ENCODE assay signal across 20 cellular contexts in the genomic region with DNA sequence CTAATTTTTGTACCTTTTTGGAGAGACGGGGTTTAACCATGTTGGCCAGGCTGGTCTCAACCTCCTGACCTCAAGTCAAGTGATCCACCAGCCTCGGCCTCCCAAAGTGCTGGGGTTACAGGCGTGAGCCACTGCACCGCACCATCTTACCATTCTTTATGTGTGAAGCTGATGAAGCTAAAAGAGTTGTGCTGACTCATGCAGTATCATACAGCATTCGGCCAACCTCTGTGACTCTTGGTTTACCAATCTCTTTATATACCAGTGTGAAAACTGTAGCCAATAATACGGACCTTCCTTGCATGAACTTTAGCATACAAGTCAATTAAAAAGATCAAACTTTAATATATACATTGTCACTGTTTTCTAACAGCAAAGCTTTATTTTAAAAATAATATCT.
DNase-seq lines count a peak whose midpoint lies in the region; ATAC-seq, FAIRE-seq and TF ChIP-seq lines count a peak whose summit lies in the region.
"Had no signal": no experiment of that assay in that cellular context is flagged by ENCODE, and none has a peak within 500 bp of the region (broad histone marks: within the 10 kb centered on the region; RNA-seq: fewer than 3 reads in every experiment).

No MANE protein-coding gene starts in this region.

- H2AK5ac ChIP-seq in H1 (ENCODE audit: low read depth, low read length), result no peak overlapping the region; the same call in 1 of the 2 replicates

- no peak for DNase-seq in A549 (ENCODE audit: low read depth in 1 of 2, low spot score in 1 of 2)
- peak; percentile 2 for DNase-seq in ELR (ENCODE audit: low read depth)
- peak; percentile 51 for DNase-seq in PC-3
- DNase-seq in H1 (ENCODE audit: low read depth in 1 of 2, low spot score in 2 of 2), result no peak
- no peak for DNase-seq in urothelium cell line (ENCODE audit: low spot score)
- no peak for DNase-seq in ascending aorta (ENCODE audit: low spot score in 2 of 2)
- DNase-seq: Caco-2; CD4-positive, CD25-positive, alpha-beta regulatory T cell; CD8-positive, alpha-beta T cell; DMS153; DND-41; GDM1; H9 had no signal

- no peak overlapping the region; the same call in 1 of the 2 replicates for H3K18ac ChIP-seq in H1 (ENCODE audit: extremely low read depth, low read length)

- H3K4me1 ChIP-seq in A549, result no peaks in the 10 kb centered on the region
- no peaks in the 10 kb centered on the region for H3K4me1 ChIP-seq in PC-3 (ENCODE audit: insufficient read depth, low read length)
- H3K4me1 ChIP-seq in H1 (replicated peaks in 1 of 4; ENCODE audit: control insufficient read depth in 3 of 4, insufficient read depth in 4 of 4, low read length in 3 of 4), result no peaks in the 10 kb centered on the region
- no peaks in the 10 kb centered on the region for H3K4me1 ChIP-seq in ascending aorta
- H3K4me1 ChIP-seq: BLaER1, Caco-2 had no signal

- no peak overlapping the region for H2BK15ac ChIP-seq in H1 (ENCODE audit: low read length)

- TF ChIP-seq EP300 in A549 (IDR thresholded peaks at IDR 0.05) (no peak), H1 (IDR thresholded peaks at IDR 0.05; ENCODE audit: borderline replicate concordance in 1 of 2, low read depth in 2 of 2, low read length in 2 of 2) (no peak)

- H3K27me3 ChIP-seq in PC-3 (ENCODE audit: low read length) (no peaks in the 10 kb centered on the region), H1 (replicated peaks in 1 of 4; ENCODE audit: control insufficient read depth in 3 of 4, extremely low read depth in 1 of 4, insufficient read depth in 3 of 4, low read length in 3 of 4) (no peaks in the 10 kb centered on the region), ascending aorta (no peaks in the 10 kb centered on the region)
- H3K27me3 ChIP-seq: BLaER1 had no signal

- no peaks in the 10 kb centered on the region for H3K79me2 ChIP-seq in PC-3 (ENCODE audit: low read length)
- H3K79me2 ChIP-seq in H1 (ENCODE audit: control insufficient read depth in 1 of 2, insufficient read depth in 2 of 2, low read length in 2 of 2), result no peaks in the 10 kb centered on the region

- no peak overlapping the region for H2BK5ac ChIP-seq in H1 (ENCODE audit: low read depth, low read length)

- intact Hi-C loops in PC-3 (cut with micrococcal nuclease), result no loop called here
- intact Hi-C loops in ascending aorta (cut with DNase I), result no loop called here

- no peak overlapping the region for H4K5ac ChIP-seq in H1 (ENCODE audit: insufficient read length, low read depth, low read length)

- no peaks in the 10 kb centered on the region for H3K36me3 ChIP-seq in PC-3 (ENCODE audit: low read depth, low read length)
- no peaks in the 10 kb centered on the region for H3K36me3 ChIP-seq in H1 (ENCODE audit: control insufficient read depth in 2 of 4, insufficient read depth in 4 of 4, low read length in 3 of 4)
- no peaks in the 10 kb centered on the region for H3K36me3 ChIP-seq in ascending aorta
- H3K36me3 ChIP-seq: BLaER1 had no signal

- H3K4me2 ChIP-seq in A549 (no peak overlapping the region), PC-3 (ENCODE audit: low read length) (no peak overlapping the region), H1 (ENCODE audit: insufficient read depth in 1 of 2, low read depth in 2 of 2, low read length in 2 of 2) (no peak overlapping the region)
- H3K4me2 ChIP-seq: BLaER1 had no signal

- FAIRE-seq in A549 (lab: Jason Lieb, UNC), result no peak
- FAIRE-seq in H1 (lab: Jason Lieb, UNC), result no peak
- no peak for FAIRE-seq in urothelium cell line (lab: Jason Lieb, UNC)
- FAIRE-seq: GM12878, GM19239 had no signal

- H2AFZ ChIP-seq in PC-3 (ENCODE audit: low read length), result no peak overlapping the region
- H2AFZ ChIP-seq in H1 (ENCODE audit: low read length), result 0 out of 2 replicates have a peak overlapping the region, but pooled peaks have one; percentile 13

- no peaks in the 10 kb centered on the region for H4K20me1 ChIP-seq in PC-3 (ENCODE audit: low read length)
- no peaks in the 10 kb centered on the region for H4K20me1 ChIP-seq in H1 (replicated peaks in 1 of 2; ENCODE audit: control insufficient read depth in 1 of 2, insufficient read depth in 2 of 2, low read length in 2 of 2)
- H4K20me1 ChIP-seq: BLaER1 had no signal

- H3K27ac ChIP-seq in A549 (no peak overlapping the region), PC-3 (ENCODE audit: low read length) (no peak overlapping the region), H1 (ENCODE audit: low read depth, low read length) (no peak overlapping the region), ascending aorta (no peak overlapping the region)
- H3K27ac ChIP-seq: BLaER1, C4-2B had no signal

- POLR2A ChIA-PET in A549 (lab: Yijun Ruan, JAX), result no interaction called here
- POLR2A ChIA-PET in PC-3 (lab: Charles Lee; ENCODE audit: unreplicated experiment), result interaction anchor here (0.5 kb wide), 1 partner anchor 54 kb away, joined by 6 read pairs; no protein-coding TSS in a partner anchor
- POLR2A ChIA-PET in H1 (lab: Charles Lee; ENCODE audit: partially characterized antibody), result no interaction called here

- H3K9ac ChIP-seq in PC-3 (ENCODE audit: low read length) (no peak overlapping the region), H1 (replicated peaks in 1 of 4; ENCODE audit: extremely low read depth in 1 of 4, low read depth in 3 of 4, low read length in 3 of 4) (no peak overlapping the region)
- H3K9ac ChIP-seq: BLaER1 had no signal

- no peaks in the 10 kb centered on the region for H3K23me2 ChIP-seq in H1 (ENCODE audit: low read depth, low read length)

- H3K9me3 ChIP-seq in A549, result no peaks in the 10 kb centered on the region
- H3K9me3 ChIP-seq in PC-3 (ENCODE audit: low read length), result no peaks in the 10 kb centered on the region
- no peaks in the 10 kb centered on the region for H3K9me3 ChIP-seq in H1 (ENCODE audit: insufficient read depth in 2 of 2, low read depth in 1 of 2, low read length in 1 of 2)
- H3K9me3 ChIP-seq in ascending aorta, result no peaks in the 10 kb centered on the region
- H3K9me3 ChIP-seq: BLaER1, Caco-2 had no signal

- no peak overlapping the region for H3K14ac ChIP-seq in H1 (ENCODE audit: insufficient read length)

- ATAC-seq in A549, result no peak
- peak; percentile 72 for ATAC-seq in PC-3
- ATAC-seq in HG02973 (IDR thresholded peaks at IDR 0.05; ENCODE audit: unreplicated experiment), result no peak
- ATAC-seq in GM21390 (IDR thresholded peaks at IDR 0.05; ENCODE audit: unreplicated experiment), result no peak
- ATAC-seq: CD8-positive, alpha-beta T cell; GM12878; HCT116 had no signal

- H3K4me3 ChIP-seq in A549 (no peak overlapping the region), PC-3 (ENCODE audit: low read length) (no peak overlapping the region), H1 (ENCODE audit: extremely low read depth in 1 of 4, insufficient read depth in 2 of 4, low read depth in 3 of 4, low read length in 4 of 4) (no peak overlapping the region), ascending aorta (no peak overlapping the region)
- H3K4me3 ChIP-seq: BLaER1, GM12878 had no signal

- no peak overlapping the region for H2BK12ac ChIP-seq in H1 (ENCODE audit: low read depth, low read length)

- WGBS in A549 (ENCODE audit: missing lambda C conversion rate), result 16% methylated on average over 6 of the region's 6 CpGs
- 92% methylated on average over 6 of the region's 6 CpGs; no CpG with 5 or more reads in 1 of the 2 experiments for WGBS in H1 (ENCODE audit: extremely low coverage in 1 of 2, insufficient coverage in 1 of 2, insufficient read length in 1 of 2, insufficient replicate concordance in 2 of 2, low coverage in 1 of 2, low lambda C conversion rate in 2 of 2, missing lambda C conversion rate in 1 of 2), 2 experiments

- no peak overlapping the region for H2BK120ac ChIP-seq in H1 (replicated peaks; ENCODE audit: low read depth, low read length)

- TF ChIP-seq CTCF in A549 (IDR thresholded peaks at IDR 0.05) (no peak), PC-3 (conservative IDR thresholded peaks at IDR 0.05; ENCODE audit: low read depth, low read length) (no peak), H1 (IDR thresholded peaks at IDR 0.05; ENCODE audit: control extremely low read depth in 1 of 3, insufficient read depth in 1 of 3, low read depth in 1 of 3, low read length in 3 of 3) (no peak), ascending aorta (IDR thresholded peaks at IDR 0.05) (no peak)

- no peak for TF ChIP-seq POLR2A in A549 (IDR thresholded peaks at IDR 0.05; ENCODE audit: low read length)
- no peak for TF ChIP-seq POLR2A in H1 (IDR thresholded peaks at IDR 0.05; ENCODE audit: control extremely low read depth in 1 of 2, low read depth in 2 of 2, low read length in 2 of 2)

- H4K8ac ChIP-seq in H1 (ENCODE audit: extremely low read depth, insufficient read depth, low read length), result no peak overlapping the region

- H4K91ac ChIP-seq in H1 (replicated peaks; ENCODE audit: insufficient read length, low read length), result no peak overlapping the region

- H2BK20ac ChIP-seq in H1 (ENCODE audit: low read length), result no peak overlapping the region

- no peak overlapping the region for H3K4ac ChIP-seq in H1 (replicated peaks; ENCODE audit: insufficient read length, low read depth, low read length)

- H3K79me1 ChIP-seq in H1 (ENCODE audit: low read depth, low read length), result no peaks in the 10 kb centered on the region

- no TSS peak for BruUV-seq in PC-3 (replicated peaks; lab: Mats Ljungman, UMichigan)

- H3K9me2 ChIP-seq in PC-3 (replicated peaks; ENCODE audit: low read length), result 0 out of 2 replicates have a peak, but pooled peaks cover 3% of the 10 kb centered on the region

- no peak for TF ChIP-seq RAD21 in A549 (conservative IDR thresholded peaks at IDR 0.05 in 1 of 2, IDR thresholded peaks at IDR 0.05 in 1 of 2)
- no peak for TF ChIP-seq RAD21 in H1 (IDR thresholded peaks at IDR 0.05 in 1 of 2, conservative IDR thresholded peaks at IDR 0.05 in 1 of 2; ENCODE audit: low read depth in 2 of 2, low read length in 2 of 2)

- CTCF ChIA-PET in A549 (lab: Yijun Ruan, JAX), result no interaction called here
- CTCF ChIA-PET in PC-3 (lab: Charles Lee), result no interaction called here
- CTCF ChIA-PET in H1 (lab: Charles Lee; ENCODE audit: partially characterized antibody), result interaction anchor here (0.7 to 1.4 kb wide), 2 partner anchors 10 to 12 kb away, joined by 3 to 4 read pairs; no protein-coding TSS in a partner anchor

- no peaks in the 10 kb centered on the region for H3F3A ChIP-seq in PC-3 (ENCODE audit: low read length, unreplicated experiment)

- no peak overlapping the region for H3K23ac ChIP-seq in H1 (ENCODE audit: insufficient read length)

- no peak overlapping the region for H3K56ac ChIP-seq in H1 (replicated peaks; ENCODE audit: insufficient read length, low read depth, low read length)

TF ChIP-seq in A549, 52 proteins besides CTCF, POLR2A, EP300 and RAD21:
- TF ChIP-seq MAFK (IDR thresholded peaks at IDR 0.05; ENCODE audit: partially characterized antibody) (peak; percentile 9), EHMT2 (IDR thresholded peaks at IDR 0.05; ENCODE audit: low read depth) (no peak)

TF ChIP-seq in H1, 55 proteins besides CTCF, POLR2A, EP300 and RAD21 (continues in another document):
- no peak for TF ChIP-seq GABPA (IDR thresholded peaks at IDR 0.05; ENCODE audit: borderline replicate concordance, insufficient read depth, low read length)
- TF ChIP-seq RNF2 (IDR thresholded peaks at IDR 0.05; ENCODE audit: borderline replicate concordance, low read depth, low read length, missing control alignments, poor library complexity, severe bottlenecking), result no peak
- no peak for TF ChIP-seq CHD1 (IDR thresholded peaks at IDR 0.05; ENCODE audit: low read depth, low read length)
- TF ChIP-seq SIRT6 (IDR thresholded peaks at IDR 0.05; ENCODE audit: low read length), result no peak

Comparison
In these comparisons a context has a peak if more than half of its experiments do, and no peak if none do; other contexts are left out.
1. DNase-seq: peak in ELR (single experiment) and PC-3 (single experiment); none in A549 (0 of 2), H1 (0 of 2), urothelium cell line (single experiment) and ascending aorta (0 of 2).